In the genomic region with DNA sequence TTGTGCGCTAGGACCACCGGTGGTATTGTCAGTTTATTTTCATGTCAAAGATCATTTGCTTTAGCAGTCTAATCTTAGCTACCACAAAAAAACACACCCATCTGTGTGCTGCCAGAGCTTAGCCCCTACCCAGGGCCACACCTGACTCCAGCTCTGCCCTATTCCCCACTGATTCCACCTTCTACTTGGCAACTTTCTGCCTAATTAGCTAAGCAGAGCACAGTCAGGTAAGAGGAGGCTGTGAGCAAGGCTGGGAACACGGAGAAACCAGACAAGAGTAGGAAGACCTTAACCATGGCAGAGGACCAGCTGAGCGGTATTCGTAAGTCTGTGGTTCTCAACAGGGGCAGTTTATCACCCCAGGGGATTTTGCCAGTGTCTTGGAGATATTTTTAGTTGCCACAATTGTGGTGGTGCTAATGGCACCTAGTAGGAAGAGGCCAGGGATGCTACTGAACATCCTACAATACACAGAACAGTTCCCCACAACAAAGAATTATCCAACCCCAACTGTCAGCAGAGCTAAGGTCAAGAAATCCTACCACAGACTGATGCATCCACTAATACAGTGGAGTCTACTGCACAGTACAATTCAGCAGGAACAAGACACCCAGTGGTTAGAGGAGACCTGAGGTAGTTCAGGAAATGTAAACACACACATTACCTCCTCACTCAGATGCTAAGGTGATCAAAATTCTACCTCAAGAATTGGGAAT, we compare ENCODE assay signal across 8 cellular contexts.
A peak's percentile ranks its signal among the peaks of the same experiment; 100 is the strongest.
DNase-seq lines count a peak whose midpoint lies in the region; ATAC-seq and FAIRE-seq lines count a peak whose summit lies in the region.

No MANE protein-coding gene starts in this region.

- ATAC-seq in HG02571 (IDR thresholded peaks at IDR 0.05; ENCODE audit: unreplicated experiment) (peak; percentile 52), left colon (peak; percentile 74)

- intact Hi-C loops in left colon (cut with DNase I, micrococcal nuclease): no loop called here

- peak; percentile 38 for FAIRE-seq in GM18507 (lab: Jason Lieb, UNC)

- DNase-seq in GM18507 (ENCODE audit: extremely low spot score, insufficient read length, low read depth): peak; percentile 0
- DNase-seq in RPMI8226: peak; percentile 3
- peak in 1 of 2 donors; percentile 43 for DNase-seq in left colon
- no peak for DNase-seq in SK-N-DZ (ENCODE audit: low spot score)
- no peak for DNase-seq in NCI-H446 (lab: John Stamatoyannopoulos, UW)
- no peak for DNase-seq in putamen (ENCODE audit: low spot score)
- no peak for DNase-seq in globus pallidus (ENCODE audit: low spot score)

Comparison
In these comparisons a context has a peak if more than half of its experiments do, and no peak if none do; other contexts are left out.
1. DNase-seq: peak in GM18507 (single experiment) and RPMI8226 (single experiment); none in SK-N-DZ (single experiment), NCI-H446 (0 of 2), putamen (single experiment) and globus pallidus (single experiment).